In the genomic region with DNA sequence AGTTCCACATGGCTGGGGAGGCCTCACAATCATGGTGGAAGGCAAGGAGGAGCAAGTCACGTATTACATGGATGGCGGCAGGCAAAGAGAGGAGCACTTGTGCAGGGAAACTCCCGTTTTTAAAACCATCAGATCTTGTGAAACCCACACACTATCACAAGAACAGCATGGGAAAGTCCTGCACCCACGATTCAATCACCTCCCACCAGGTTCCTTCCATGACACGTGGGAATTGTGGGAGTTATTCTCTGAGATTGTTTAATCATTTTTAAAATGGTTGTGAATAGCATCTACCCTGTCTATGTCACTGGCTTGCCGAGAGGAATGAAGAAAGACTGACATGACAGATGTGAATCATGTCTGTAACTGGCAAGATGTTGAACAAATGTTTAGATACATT, we compare ENCODE assay signal across 18 cellular contexts.
"Had no signal": no experiment of that assay in that cellular context is flagged by ENCODE, and none has a peak within 500 bp of the region (broad histone marks: within the 10 kb centered on the region; RNA-seq: fewer than 3 reads in every experiment).

No MANE protein-coding gene starts in this region.

- H3K27me3 Mint-ChIP-seq: naive B cell had no signal

- H3K36me3 ChIP-seq: colonic mucosa, esophagus muscularis mucosa, gastroesophageal sphincter, heart right ventricle, left lung, lower lobe of right lung had no signal

- H3K4me3 Mint-ChIP-seq: mesothelial cell of epicardium had no signal

- H3K4me3 ChIP-seq: colonic mucosa, dorsolateral prefrontal cortex, esophagus muscularis mucosa, gastroesophageal sphincter, heart right ventricle, left lung, lower lobe of right lung, mucosa of descending colon had no signal

- H3K36me3 Mint-ChIP-seq: mesothelial cell of epicardium, naive B cell had no signal

- ATAC-seq: foreskin keratinocyte, gastroesophageal sphincter, heart right ventricle, left cardiac atrium, left lung, left ventricle myocardium superior, lower lobe of right lung, mucosa of descending colon had no signal

- H3K27ac ChIP-seq: colonic mucosa, dorsolateral prefrontal cortex, esophagus muscularis mucosa, foreskin keratinocyte, gastroesophageal sphincter, heart right ventricle, left lung, lower lobe of right lung had no signal

- H3K9me3 Mint-ChIP-seq: mesothelial cell of epicardium had no signal

- H3K4me1 Mint-ChIP-seq: mesothelial cell of epicardium, naive B cell had no signal

- DNase-seq: colonic mucosa; dermis blood vessel endothelial cell; dorsolateral prefrontal cortex; effector CD4-positive, alpha-beta T cell; effector memory CD4-positive, alpha-beta T cell; foreskin keratinocyte; heart right ventricle; hippocampal formation; left cardiac atrium; left lung; left ventricle myocardium superior; lower lobe of right lung; mesenchymal stem cell; mucosa of descending colon; naive B cell had no signal

- H3K9me3 ChIP-seq: colonic mucosa, esophagus muscularis mucosa, gastroesophageal sphincter, left lung, lower lobe of right lung, mucosa of descending colon had no signal

- H3K27me3 ChIP-seq: colonic mucosa, dorsolateral prefrontal cortex, esophagus muscularis mucosa, foreskin keratinocyte, gastroesophageal sphincter, heart right ventricle, left lung had no signal

- H3K27ac Mint-ChIP-seq: mesothelial cell of epicardium, naive B cell had no signal
